Comparison of ENCODE assay signal across 22 cellular contexts in genomic region chr7:21443149-21443841, GRCh38.
"Had no signal": no experiment of that assay in that cellular context is flagged by ENCODE, and none has a peak within 500 bp of the region (broad histone marks: within the 10 kb centered on the region; RNA-seq: fewer than 3 reads in every experiment).

No MANE protein-coding gene starts in this region.

- H3K9me3 Mint-ChIP-seq: activated naive CD4-positive, alpha-beta T cell treated with anti-CD3 and anti-CD28 coated beads, Interleukin-2, amount 10 ng/mL, durations not matched to agents 7 days and 5 days; activated naive CD8-positive, alpha-beta T cell treated with anti-CD3 and anti-CD28 coated beads, Interleukin-2, amount 50 U/mL, for 24 hours; activated T-cell treated with anti-CD3 and anti-CD28 coated beads, Interleukin-2, amount 50 U/mL, for 72 hours; naive B cell; stimulated activated naive CD8-positive, alpha-beta T cell treated with anti-CD3 and anti-CD28 coated beads, Interleukin-15, amount 100 ng/mL, for 72 hours; T-cell; WTC11 had no signal

- H3K27ac Mint-ChIP-seq: activated naive CD4-positive, alpha-beta T cell treated with anti-CD3 and anti-CD28 coated beads, Interleukin-2, amount 10 ng/mL, durations not matched to agents 7 days and 5 days; activated naive CD8-positive, alpha-beta T cell treated with anti-CD3 and anti-CD28 coated beads, Interleukin-2, amount 50 U/mL, for 24 hours; activated T-cell treated with anti-CD3 and anti-CD28 coated beads, Interleukin-2, amount 50 U/mL, for 72 hours; stimulated activated naive CD8-positive, alpha-beta T cell treated with anti-CD3 and anti-CD28 coated beads, Interleukin-15, amount 100 ng/mL, for 72 hours; T-cell; WTC11 had no signal

- H3K36me3 ChIP-seq: left lung, ovary, tibial artery had no signal

- DNase-seq: activated CD4-positive, alpha-beta T cell treated with anti-CD3 and anti-CD28 coated beads, Interleukin-2, amount 50 U/mL, for 48 hours; activated effector memory CD4-positive, alpha-beta T cell treated with Interleukin-2 at 50 U/mL for 16 hours; activated naive CD4-positive, alpha-beta T cell treated with anti-CD3 and anti-CD28 coated beads, Interleukin-2, amount 10 ng/mL, durations not matched to agents 7 days and 5 days; activated naive CD8-positive, alpha-beta T cell treated with anti-CD3 and anti-CD28 coated beads, Interleukin-2, amount 50 U/mL, for 24 hours; activated T-cell treated with anti-CD3 and anti-CD28 coated beads, Interleukin-2, amount 50 U/mL, for 72 hours; body of pancreas; dermis blood vessel endothelial cell; effector CD8-positive, alpha-beta T cell; erythroblast; foreskin keratinocyte; left lung; naive B cell; ovary; right cardiac atrium; stimulated activated CD4-positive, alpha-beta T cell treated with anti-CD3 and anti-CD28 coated beads, Interleukin-12 subunit alpha, Interleukin-12 subunit beta, amount 100 ng/mL, for 4 hours; stimulated activated CD4-positive, alpha-beta T cell treated with anti-CD3 and anti-CD28 coated beads, Interleukin-4, amount 100 ng/mL, for 4 hours; stimulated activated naive CD8-positive, alpha-beta T cell treated with anti-CD3 and anti-CD28 coated beads, Interleukin-15, amount 100 ng/mL, for 72 hours; T-cell; T1000; tibial artery had no signal

- H3K27ac ChIP-seq: body of pancreas, foreskin keratinocyte, left lung, ovary, tibial artery had no signal

- H3K4me3 ChIP-seq: body of pancreas, left lung, lung, ovary, tibial artery had no signal

- H3K27me3 ChIP-seq: body of pancreas, foreskin keratinocyte, left lung, ovary, tibial artery had no signal

- H3K27me3 Mint-ChIP-seq: activated naive CD4-positive, alpha-beta T cell treated with anti-CD3 and anti-CD28 coated beads, Interleukin-2, amount 10 ng/mL, durations not matched to agents 7 days and 5 days; activated naive CD8-positive, alpha-beta T cell treated with anti-CD3 and anti-CD28 coated beads, Interleukin-2, amount 50 U/mL, for 24 hours; naive B cell; stimulated activated naive CD8-positive, alpha-beta T cell treated with anti-CD3 and anti-CD28 coated beads, Interleukin-15, amount 100 ng/mL, for 72 hours; T-cell had no signal

- ATAC-seq: activated naive CD8-positive, alpha-beta T cell treated with anti-CD3 and anti-CD28 coated beads, Interleukin-2, amount 50 U/mL, for 24 hours; activated T-cell treated with anti-CD3 and anti-CD28 coated beads, Interleukin-2, amount 50 U/mL, for 72 hours; body of pancreas; foreskin keratinocyte; left lung; right cardiac atrium; stimulated activated naive CD8-positive, alpha-beta T cell treated with anti-CD3 and anti-CD28 coated beads, Interleukin-15, amount 100 ng/mL, for 72 hours; T-cell; WTC11 had no signal

- H3K9me3 ChIP-seq: body of pancreas, left lung, ovary, tibial artery had no signal

- H3K4me1 ChIP-seq: body of pancreas, foreskin keratinocyte, left lung had no signal

- H3K4me1 Mint-ChIP-seq: WTC11 had no signal

- H3K4me3 Mint-ChIP-seq: activated naive CD4-positive, alpha-beta T cell treated with anti-CD3 and anti-CD28 coated beads, Interleukin-2, amount 10 ng/mL, durations not matched to agents 7 days and 5 days; activated naive CD8-positive, alpha-beta T cell treated with anti-CD3 and anti-CD28 coated beads, Interleukin-2, amount 50 U/mL, for 24 hours; activated T-cell treated with anti-CD3 and anti-CD28 coated beads, Interleukin-2, amount 50 U/mL, for 72 hours; naive B cell; stimulated activated naive CD8-positive, alpha-beta T cell treated with anti-CD3 and anti-CD28 coated beads, Interleukin-15, amount 100 ng/mL, for 72 hours; T-cell; WTC11 had no signal
